Comparison of ENCODE assay signal across 10 cellular contexts in genomic region chr3:188584958-188585689, GRCh38.
DNase-seq lines count a peak whose midpoint lies in the region; ATAC-seq and TF ChIP-seq lines count a peak whose summit lies in the region.
"Had no signal": no experiment of that assay in that cellular context is flagged by ENCODE, and none has a peak within 500 bp of the region (broad histone marks: within the 10 kb centered on the region; RNA-seq: fewer than 3 reads in every experiment).

No MANE protein-coding gene starts in this region.

- no peaks in the 10 kb centered on the region for H3K27me3 Mint-ChIP-seq in natural killer cell (ENCODE audit: low read depth in 2 of 2)
- no peaks in the 10 kb centered on the region for H3K27me3 Mint-ChIP-seq in natural killer cell treated with Interleukin-12 subunit alpha and Interleukin-12 subunit beta and Interleukin-15 and Interleukin-18, amount 100 ng/mL, for 72 hours
- H3K27me3 Mint-ChIP-seq in activated CD4-positive, alpha-beta memory T cell treated with anti-CD3 and anti-CD28 coated beads, Interleukin-2, amount 10 ng/mL, durations not matched to agents 7 days and 5 days: no peaks in the 10 kb centered on the region

- peak; percentile 3 for TF ChIP-seq CTCF in natural killer cell (IDR thresholded peaks at IDR 0.05)

- H3K4me1 Mint-ChIP-seq in natural killer cell: peaks cover 16 to 26% of the 10 kb centered on the region in 2 donors
- H3K4me1 Mint-ChIP-seq in natural killer cell treated with Interleukin-12 subunit alpha and Interleukin-12 subunit beta and Interleukin-15 and Interleukin-18, amount 100 ng/mL, for 72 hours (ENCODE audit: low read depth in 2 of 2): peaks cover 25 to 34% of the 10 kb centered on the region in 2 donors
- peaks cover 10% of the 10 kb centered on the region for H3K4me1 Mint-ChIP-seq in activated CD4-positive, alpha-beta memory T cell treated with anti-CD3 and anti-CD28 coated beads, Interleukin-2, amount 10 ng/mL, durations not matched to agents 7 days and 5 days

- intact Hi-C loops in natural killer cell (cut with micrococcal nuclease): no loop called here

- peak overlapping the region in 1 of 2 donors; percentile 58 for H3K27ac Mint-ChIP-seq in natural killer cell
- no peak overlapping the region for H3K27ac Mint-ChIP-seq in natural killer cell treated with Interleukin-12 subunit alpha and Interleukin-12 subunit beta and Interleukin-15 and Interleukin-18, amount 100 ng/mL, for 72 hours
- peak overlapping the region; percentile 22 for H3K27ac Mint-ChIP-seq in activated CD4-positive, alpha-beta memory T cell treated with anti-CD3 and anti-CD28 coated beads, Interleukin-2, amount 10 ng/mL, durations not matched to agents 7 days and 5 days

- H3K36me3 Mint-ChIP-seq in natural killer cell: no peaks in the 10 kb centered on the region
- H3K36me3 Mint-ChIP-seq in natural killer cell treated with Interleukin-12 subunit alpha and Interleukin-12 subunit beta and Interleukin-15 and Interleukin-18, amount 100 ng/mL, for 72 hours: no peaks in the 10 kb centered on the region
- H3K36me3 Mint-ChIP-seq in activated CD4-positive, alpha-beta memory T cell treated with anti-CD3 and anti-CD28 coated beads, Interleukin-2, amount 10 ng/mL, durations not matched to agents 7 days and 5 days (ENCODE audit: low read depth): no peaks in the 10 kb centered on the region

- POLR2A ChIA-PET in activated CD4-positive, alpha-beta memory T cell treated with anti-CD3 and anti-CD28 coated beads, Interleukin-2, amount 10 ng/mL, durations not matched to agents 7 days and 5 days (lab: Charles Lee): no interaction called here

- DNase-seq in natural killer cell: no peak
- DNase-seq in natural killer cell treated with Interleukin-12 subunit alpha and Interleukin-12 subunit beta and Interleukin-15 and Interleukin-18, amount 100 ng/mL, for 72 hours (ENCODE audit: low spot score): no peak
- no peak for DNase-seq in activated CD4-positive, alpha-beta memory T cell treated with anti-CD3 and anti-CD28 coated beads, Interleukin-2, amount 10 ng/mL, durations not matched to agents 7 days and 5 days
- peak; percentile 16 for DNase-seq in iPS-NIHi7 (ENCODE audit: extremely low spot score)
- no peak for DNase-seq in DMS 273 (lab: John Stamatoyannopoulos, UW; ENCODE audit: unreplicated experiment)
- no peak for DNase-seq in NCI-H2081 treated with DMSO at 0.1 percent for 48 hours (lab: John Stamatoyannopoulos, UW)
- DNase-seq: heart right ventricle, NCI-H69 had no signal

- CTCF ChIA-PET in activated CD4-positive, alpha-beta memory T cell treated with anti-CD3 and anti-CD28 coated beads, Interleukin-2, amount 10 ng/mL, durations not matched to agents 7 days and 5 days (lab: Charles Lee): interaction anchor here (1.4 kb wide), 1 partner anchor 9 kb away, joined by 3 read pairs; no protein-coding TSS in a partner anchor

- H3K9me3 Mint-ChIP-seq in natural killer cell: no peaks in the 10 kb centered on the region
- no peaks in the 10 kb centered on the region for H3K9me3 Mint-ChIP-seq in natural killer cell treated with Interleukin-12 subunit alpha and Interleukin-12 subunit beta and Interleukin-15 and Interleukin-18, amount 100 ng/mL, for 72 hours
- no peaks in the 10 kb centered on the region for H3K9me3 Mint-ChIP-seq in activated CD4-positive, alpha-beta memory T cell treated with anti-CD3 and anti-CD28 coated beads, Interleukin-2, amount 10 ng/mL, durations not matched to agents 7 days and 5 days

- H3K4me3 Mint-ChIP-seq in natural killer cell: no peak overlapping the region
- H3K4me3 Mint-ChIP-seq in natural killer cell treated with Interleukin-12 subunit alpha and Interleukin-12 subunit beta and Interleukin-15 and Interleukin-18, amount 100 ng/mL, for 72 hours: no peak overlapping the region
- no peak overlapping the region for H3K4me3 Mint-ChIP-seq in activated CD4-positive, alpha-beta memory T cell treated with anti-CD3 and anti-CD28 coated beads, Interleukin-2, amount 10 ng/mL, durations not matched to agents 7 days and 5 days

- no peak for ATAC-seq in natural killer cell
- ATAC-seq in natural killer cell treated with Interleukin-12 subunit alpha and Interleukin-12 subunit beta and Interleukin-15 and Interleukin-18, amount 100 ng/mL, for 72 hours: no peak
- ATAC-seq in GM18498 (IDR thresholded peaks at IDR 0.05; ENCODE audit: unreplicated experiment): no peak
- ATAC-seq in GM18520 (IDR thresholded peaks at IDR 0.05; ENCODE audit: unreplicated experiment): no peak
